8 cellular contexts compared by ENCODE assay signal in genomic region chr9:14661421-14662059, GRCh38. TPM values are rescaled to one million over a fixed set of nuclear protein-coding genes. Genes with fewer than 3 reads are reported as not detected.
DNase-seq lines count a peak whose midpoint lies in the region; ATAC-seq and TF ChIP-seq lines count a peak whose summit lies in the region.

No MANE protein-coding gene starts in this region.

- POLR2A ChIA-PET in activated CD4-positive, alpha-beta T cell treated with anti-CD3 and anti-CD28 coated beads, Interleukin-2, amount 10 ng/mL, durations not matched to agents 7 days and 5 days (lab: Charles Lee), result no interaction called here

- H3K27me3 ChIP-seq in Peyer's patch, result no peaks in the 10 kb centered on the region

- CTCF ChIA-PET in activated CD4-positive, alpha-beta T cell treated with anti-CD3 and anti-CD28 coated beads, Interleukin-2, amount 10 ng/mL, durations not matched to agents 7 days and 5 days (lab: Charles Lee), result no interaction called here

- peak in 4 of 6 experiments; percentile 21 to 46 (median 24) for TF ChIP-seq CTCF in Peyer's patch (IDR thresholded peaks at IDR 0.05)
- TF ChIP-seq CTCF in fibroblast of the aortic adventitia (IDR thresholded peaks at IDR 0.05; ENCODE audit: insufficient read depth, low read length), result peak; percentile 54

- peak; percentile 55 for ATAC-seq in HG03520 (IDR thresholded peaks at IDR 0.05; ENCODE audit: unreplicated experiment)
- no peak for ATAC-seq in GM18498 (IDR thresholded peaks at IDR 0.05; ENCODE audit: unreplicated experiment)
- ATAC-seq in GM19324 (IDR thresholded peaks at IDR 0.05; ENCODE audit: low FRiP score, unreplicated experiment), result no peak
- ATAC-seq in HG03095 (IDR thresholded peaks at IDR 0.05; ENCODE audit: unreplicated experiment), result no peak

- peaks cover 12% of the 10 kb centered on the region for H3K36me3 Mint-ChIP-seq in activated CD4-positive, alpha-beta T cell treated with anti-CD3 and anti-CD28 coated beads, Interleukin-2, amount 10 ng/mL, durations not matched to agents 7 days and 5 days (ENCODE audit: low read depth)

- H3K27ac Mint-ChIP-seq in activated CD4-positive, alpha-beta T cell treated with anti-CD3 and anti-CD28 coated beads, Interleukin-2, amount 10 ng/mL, durations not matched to agents 7 days and 5 days, result no peak overlapping the region

- no peaks in the 10 kb centered on the region for H3K4me1 Mint-ChIP-seq in activated CD4-positive, alpha-beta T cell treated with anti-CD3 and anti-CD28 coated beads, Interleukin-2, amount 10 ng/mL, durations not matched to agents 7 days and 5 days

- H3K36me3 ChIP-seq in Peyer's patch, result peaks cover 0 to 17% (median 0%) of the 10 kb centered on the region in 3 donors

- H3K27me3 Mint-ChIP-seq in activated CD4-positive, alpha-beta T cell treated with anti-CD3 and anti-CD28 coated beads, Interleukin-2, amount 10 ng/mL, durations not matched to agents 7 days and 5 days, result no peaks in the 10 kb centered on the region

- no peak overlapping the region for H3K27ac ChIP-seq in Peyer's patch

- DNase-seq in D341Med (ENCODE audit: low spot score) (peak; percentile 33), Peyer's patch (no peak), fibroblast of the aortic adventitia (ENCODE audit: low read depth) (peak; percentile 62)
- DNase-seq in activated CD4-positive, alpha-beta T cell treated with anti-CD3 and anti-CD28 coated beads, Interleukin-2, amount 10 ng/mL, durations not matched to agents 7 days and 5 days, result no peak

- H3K4me3 ChIP-seq in Peyer's patch (no peak overlapping the region), fibroblast of the aortic adventitia (ENCODE audit: low read depth, low read length) (no peak overlapping the region)

- H3K9me3 ChIP-seq in Peyer's patch, result peaks cover 0 to 5% (median 0%) of the 10 kb centered on the region in 4 donors

- H3K9me3 Mint-ChIP-seq in activated CD4-positive, alpha-beta T cell treated with anti-CD3 and anti-CD28 coated beads, Interleukin-2, amount 10 ng/mL, durations not matched to agents 7 days and 5 days, result no peaks in the 10 kb centered on the region

- H3K4me1 ChIP-seq in Peyer's patch, result no peaks in the 10 kb centered on the region

- TF ChIP-seq POLR2A in Peyer's patch (IDR thresholded peaks at IDR 0.05), result no peak

- H3K4me3 Mint-ChIP-seq in activated CD4-positive, alpha-beta T cell treated with anti-CD3 and anti-CD28 coated beads, Interleukin-2, amount 10 ng/mL, durations not matched to agents 7 days and 5 days, result no peak overlapping the region

RNA-seq across cellular contexts. Expression of gene ZDHHC21, which starts 31.7 kb away (rescaled TPM):
- total RNA-seq in Peyer's patch (10 to 100 TPM; 12.4 to 52.5 (median 38.2) TPM), fibroblast of the aortic adventitia (ENCODE audit: low replicate concordance) (11.8 and 21.3 TPM in 2 replicates)
- total RNA-seq in activated CD4-positive, alpha-beta T cell treated with anti-CD3 and anti-CD28 coated beads, Interleukin-2, amount 10 ng/mL, durations not matched to agents 7 days and 5 days, result 1 to 10 TPM; 7.0 to 7.9 TPM

Comparison
In these comparisons a context has a peak if more than half of its experiments do, and no peak if none do; other contexts are left out.
1. DNase-seq: peak in D341Med (single experiment) and fibroblast of the aortic adventitia (single experiment); none in Peyer's patch (0 of 3) and activated CD4-positive, alpha-beta T cell treated with anti-CD3 and anti-CD28 coated beads, Interleukin-2, amount 10 ng/mL, durations not matched to agents 7 days and 5 days (single experiment).